Comparison of ENCODE assay signal across 8 cellular contexts in the genomic region with DNA sequence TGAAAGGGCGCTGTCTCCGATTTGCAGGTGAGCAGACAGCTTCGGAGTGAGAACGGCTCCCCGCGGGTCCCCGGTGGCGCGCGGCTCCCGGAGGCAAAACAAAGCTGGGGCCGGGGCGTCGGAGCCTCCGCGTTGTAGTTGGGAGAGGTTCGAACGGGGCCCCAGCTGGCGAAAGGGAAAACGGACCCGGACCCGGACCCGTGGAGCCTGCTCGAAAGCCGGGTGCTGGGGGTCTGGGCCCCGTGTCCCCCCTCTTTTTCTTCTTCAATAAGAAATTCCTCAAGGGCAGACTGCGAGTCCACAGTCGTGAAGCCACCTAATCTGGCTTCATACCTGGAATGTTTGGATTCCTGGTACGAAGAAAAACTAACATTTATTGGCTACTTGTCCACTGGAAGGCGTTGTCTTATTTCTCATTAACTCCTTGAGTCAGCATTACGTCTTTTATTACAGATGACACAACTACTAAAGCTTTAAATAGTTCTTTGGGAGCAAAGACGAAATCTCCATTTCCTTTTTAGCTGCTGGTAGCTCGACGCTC. TPM values are rescaled to one million over a fixed set of nuclear protein-coding genes. Genes with fewer than 3 reads are reported as not detected.
DNase-seq lines count a peak whose midpoint lies in the region; ATAC-seq and TF ChIP-seq lines count a peak whose summit lies in the region.

No MANE protein-coding gene starts in this region.

- H3K27me3 ChIP-seq in CD4-positive, alpha-beta T cell (ENCODE audit: control insufficient read depth, insufficient read depth, low read length) = no peaks in the 10 kb centered on the region

- no peaks in the 10 kb centered on the region for H3K9me3 ChIP-seq in CD4-positive, alpha-beta T cell (ENCODE audit: control insufficient read depth, low read length)

- peaks cover 24% of the 10 kb centered on the region for H3K36me3 Mint-ChIP-seq in CD4-positive, alpha-beta T cell (ENCODE audit: low read depth)
- H3K36me3 Mint-ChIP-seq in stimulated activated effector memory CD8-positive, alpha-beta T cell treated with anti-CD3 and anti-CD28 coated beads, Interleukin-12 subunit alpha, Interleukin-12 subunit beta, amount 100 ng/mL, for 72 hours = peaks cover 26% of the 10 kb centered on the region

- in situ Hi-C loops in KBM-7 (cut with MboI; ENCODE audit: low pct_unique_long_range_greater_than_20kb, low sequenced_read_pairs) = no loop called here

- H3K27ac ChIP-seq in CD4-positive, alpha-beta T cell (ENCODE audit: low read depth, low read length) = peak overlapping the region; percentile 95

- CTCF ChIA-PET in CD4-positive, alpha-beta T cell (lab: Charles Lee) = interaction anchor here (1.2 to 5.0 kb wide), 4 partner anchors 25 to 375 kb away, joined by 3 to 19 read pairs (median 11); partner anchors contain the start of genes GTF3A and LNX2

- POLR2A ChIA-PET in CD4-positive, alpha-beta T cell (lab: Charles Lee) = interaction anchor here (0.7 to 11.8 kb wide), 12 partner anchors 9 to 688 kb away, joined by 3 to 389 read pairs (median 4); partner anchors contain the start of genes GTF3A, LNX2, POLR1D and USP12

- H3K27me3 Mint-ChIP-seq in CD4-positive, alpha-beta T cell = no peaks in the 10 kb centered on the region

- intact Hi-C loops in CD4-positive, alpha-beta T cell (cut with DNase I, micrococcal nuclease) = loop anchor here (1.0 to 5.0 kb wide), 10 partner anchors 9 to 691 kb away; partner anchors contain the start of genes LNX2 (in 1 of the 2), POLR1D (in 1 of the 2), RPL21 (in 1 of the 2) and USP12 (in 1 of the 2)
- intact Hi-C loops in lower leg skin (cut with DNase I; ENCODE audit: low total_unique reads) = no loop called here

- TF ChIP-seq POLR2A in lower leg skin (IDR thresholded peaks at IDR 0.05) = no peak

- WGBS in lower leg skin, 2 donors = 1% methylated on average over 33 to 34 of the region's 34 CpGs

- peak in 7 of 10 experiments; percentile 25 to 57 (median 34) for DNase-seq in CD4-positive, alpha-beta T cell
- DNase-seq in KBM-7 (peak; percentile 26), UCSD-AML1 (lab: John Stamatoyannopoulos, UW; ENCODE audit: unreplicated experiment) (peak; percentile 50), ecto neural progenitor cell (ENCODE audit: low spot score) (peak; percentile 63), lower leg skin (ENCODE audit: low spot score in 2 of 2) (peak in 1 of 2 donors; percentile 91), HuH-7.5 (ENCODE audit: low spot score) (no peak)
- DNase-seq in stimulated activated effector memory CD8-positive, alpha-beta T cell treated with anti-CD3 and anti-CD28 coated beads, Interleukin-12 subunit alpha, Interleukin-12 subunit beta, amount 100 ng/mL, for 72 hours (ENCODE audit: low spot score in 2 of 2) = no peak

- peak; percentile 5 for ATAC-seq in CD4-positive, alpha-beta T cell (ENCODE audit: poor library complexity)
- ATAC-seq in stimulated activated effector memory CD8-positive, alpha-beta T cell treated with anti-CD3 and anti-CD28 coated beads, Interleukin-12 subunit alpha, Interleukin-12 subunit beta, amount 100 ng/mL, for 72 hours = no peak
- ATAC-seq in HG02840 (IDR thresholded peaks at IDR 0.05; ENCODE audit: low FRiP score, unreplicated experiment) = no peak

- H3K27ac Mint-ChIP-seq in CD4-positive, alpha-beta T cell = peak overlapping the region; percentile 97
- peak overlapping the region; percentile 98 for H3K27ac Mint-ChIP-seq in stimulated activated effector memory CD8-positive, alpha-beta T cell treated with anti-CD3 and anti-CD28 coated beads, Interleukin-12 subunit alpha, Interleukin-12 subunit beta, amount 100 ng/mL, for 72 hours

- TF ChIP-seq CTCF in CD4-positive, alpha-beta T cell (IDR thresholded peaks at IDR 0.05) = no peak
- no peak for TF ChIP-seq CTCF in lower leg skin (IDR thresholded peaks at IDR 0.05)

- peaks cover 74% of the 10 kb centered on the region for H3K4me1 Mint-ChIP-seq in CD4-positive, alpha-beta T cell (ENCODE audit: low read depth)
- H3K4me1 Mint-ChIP-seq in stimulated activated effector memory CD8-positive, alpha-beta T cell treated with anti-CD3 and anti-CD28 coated beads, Interleukin-12 subunit alpha, Interleukin-12 subunit beta, amount 100 ng/mL, for 72 hours = peaks cover 50% of the 10 kb centered on the region

- no peaks in the 10 kb centered on the region for H3K9me3 Mint-ChIP-seq in CD4-positive, alpha-beta T cell
- no peaks in the 10 kb centered on the region for H3K9me3 Mint-ChIP-seq in stimulated activated effector memory CD8-positive, alpha-beta T cell treated with anti-CD3 and anti-CD28 coated beads, Interleukin-12 subunit alpha, Interleukin-12 subunit beta, amount 100 ng/mL, for 72 hours

- H3K4me3 ChIP-seq in lower leg skin (ENCODE audit: low read depth, poor library complexity, severe bottlenecking) = peak overlapping the region; percentile 79

- H3K4me3 Mint-ChIP-seq in CD4-positive, alpha-beta T cell = peak overlapping the region; percentile 98
- H3K4me3 Mint-ChIP-seq in stimulated activated effector memory CD8-positive, alpha-beta T cell treated with anti-CD3 and anti-CD28 coated beads, Interleukin-12 subunit alpha, Interleukin-12 subunit beta, amount 100 ng/mL, for 72 hours = peak overlapping the region; percentile 86

RNA-seq across cellular contexts. Expression of gene MTIF3, which starts 0.6 kb away (rescaled TPM):
- total RNA-seq in CD4-positive, alpha-beta T cell = 10 to 100 TPM; 13.6 to 14.5 TPM
- total RNA-seq in lower leg skin = 10 to 100 TPM; 46.1 to 98.1 (median 70.8) TPM

RNA-seq across cellular contexts. Expression of gene GTF3A, which starts 26.6 kb away (rescaled TPM):
- 100 to 1,000 TPM; 129 to 132 TPM for total RNA-seq in CD4-positive, alpha-beta T cell
- total RNA-seq in lower leg skin = 100 to 1,000 TPM in 2 of 4 donors, 10 to 100 TPM in 2; 96.6 to 162 (median 101) TPM

Comparison
In these comparisons a context has a peak if more than half of its experiments do, and no peak if none do; other contexts are left out.
1. DNase-seq: peak in CD4-positive, alpha-beta T cell (7 of 10), KBM-7 (single experiment), UCSD-AML1 (single experiment) and ecto neural progenitor cell (single experiment); none in stimulated activated effector memory CD8-positive, alpha-beta T cell treated with anti-CD3 and anti-CD28 coated beads, Interleukin-12 subunit alpha, Interleukin-12 subunit beta, amount 100 ng/mL, for 72 hours (0 of 2) and HuH-7.5 (single experiment).